ENCODE assay signal across 25 cellular contexts in genomic region chr18:48052291-48052840, GRCh38.
"Had no signal": no experiment of that assay in that cellular context is flagged by ENCODE, and none has a peak within 500 bp of the region (broad histone marks: within the 10 kb centered on the region; RNA-seq: fewer than 3 reads in every experiment).

No MANE protein-coding gene starts in this region.

- H3K27me3 ChIP-seq: esophagus muscularis mucosa, stomach, tibial artery had no signal

- H3K36me3 Mint-ChIP-seq: natural killer cell; stimulated activated effector memory CD8-positive, alpha-beta T cell treated with anti-CD3 and anti-CD28 coated beads, Interleukin-12 subunit alpha, Interleukin-12 subunit beta, amount 100 ng/mL, for 72 hours; type B pancreatic cell had no signal

- H3K27ac Mint-ChIP-seq: effector memory CD8-positive, alpha-beta T cell; natural killer cell; stimulated activated effector memory CD8-positive, alpha-beta T cell treated with anti-CD3 and anti-CD28 coated beads, Interleukin-12 subunit alpha, Interleukin-12 subunit beta, amount 100 ng/mL, for 72 hours; type B pancreatic cell had no signal

- H3K4me3 ChIP-seq: esophagus muscularis mucosa, heart right ventricle, lower lobe of right lung, psoas muscle, smooth muscle cell, stomach, tibial artery had no signal

- H3K9me3 Mint-ChIP-seq: effector memory CD8-positive, alpha-beta T cell; natural killer cell; neural crest cell; stimulated activated effector memory CD8-positive, alpha-beta T cell treated with anti-CD3 and anti-CD28 coated beads, Interleukin-12 subunit alpha, Interleukin-12 subunit beta, amount 100 ng/mL, for 72 hours; type B pancreatic cell had no signal

- H3K4me1 ChIP-seq: esophagus muscularis mucosa, psoas muscle had no signal

- H3K4me1 Mint-ChIP-seq: natural killer cell; neural crest cell; stimulated activated effector memory CD8-positive, alpha-beta T cell treated with anti-CD3 and anti-CD28 coated beads, Interleukin-12 subunit alpha, Interleukin-12 subunit beta, amount 100 ng/mL, for 72 hours had no signal

- H3K9me3 ChIP-seq: esophagus muscularis mucosa, lower lobe of right lung, psoas muscle, stomach, tibial artery had no signal

- H3K27ac ChIP-seq: epithelial cell of prostate, esophagus muscularis mucosa, heart right ventricle, lower lobe of right lung, psoas muscle, stomach, tibial artery had no signal

- H3K36me3 ChIP-seq: esophagus muscularis mucosa, heart right ventricle, lower lobe of right lung, stomach, tibial artery had no signal

- H3K4me3 Mint-ChIP-seq: effector memory CD8-positive, alpha-beta T cell; natural killer cell; neural crest cell; stimulated activated effector memory CD8-positive, alpha-beta T cell treated with anti-CD3 and anti-CD28 coated beads, Interleukin-12 subunit alpha, Interleukin-12 subunit beta, amount 100 ng/mL, for 72 hours; type B pancreatic cell had no signal

- DNase-seq: caudate nucleus; cerebellar nuclear complex; cortex of kidney; effector memory CD8-positive, alpha-beta T cell; foreskin melanocyte; glutamatergic neuron; heart right ventricle; hippocampal formation; kidney glomerular epithelial cell; left colon; left ventricle myocardium superior; lower lobe of right lung; natural killer cell; psoas muscle; stimulated activated CD4-positive, alpha-beta T cell treated with anti-CD3 and anti-CD28 coated beads, Interleukin-2, amount 100 ng/mL, for 24 hours; stimulated activated CD4-positive, alpha-beta T cell treated with anti-CD3 and anti-CD28 coated beads, Interleukin-4, amount 100 ng/mL, for 24 hours; stimulated activated naive CD4-positive, alpha-beta T cell treated with Interleukin-2 at 50 U/mL for 16 hours; stomach; tibial artery had no signal
